Comparison of ENCODE assay signal across 18 cellular contexts in the genomic region with DNA sequence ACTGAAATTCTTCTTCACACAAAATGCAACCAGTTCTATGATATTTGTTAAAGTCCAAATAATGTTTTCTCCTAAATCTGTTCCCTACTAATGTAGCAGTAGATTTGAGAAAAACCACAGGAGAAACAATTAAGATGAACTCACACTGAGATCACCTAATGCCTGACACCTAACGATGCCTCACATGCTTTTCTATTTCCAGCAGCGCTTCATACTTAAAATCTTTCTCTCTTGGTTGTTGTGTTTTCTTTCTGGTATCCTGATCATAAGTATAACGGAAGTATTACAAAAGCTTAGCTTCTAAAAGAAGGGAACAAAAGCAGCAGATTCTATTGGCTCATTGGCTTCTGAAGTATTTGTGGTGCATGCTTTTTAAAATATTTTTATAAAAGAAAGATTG.
DNase-seq lines count a peak whose midpoint lies in the region; ATAC-seq and TF ChIP-seq lines count a peak whose summit lies in the region.
"Had no signal": no experiment of that assay in that cellular context is flagged by ENCODE, and none has a peak within 500 bp of the region (broad histone marks: within the 10 kb centered on the region; RNA-seq: fewer than 3 reads in every experiment).

No MANE protein-coding gene starts in this region.

- no peak overlapping the region for H2AFZ ChIP-seq in neural progenitor cell (replicated peaks)
- H2AFZ ChIP-seq: hepatocyte had no signal

- TF ChIP-seq CTCF in neural progenitor cell (IDR thresholded peaks at IDR 0.05): no peak
- TF ChIP-seq CTCF in body of pancreas (IDR thresholded peaks at IDR 0.05): no peak

- no peak overlapping the region for H3K9ac ChIP-seq in neural progenitor cell

- H3K79me2 ChIP-seq in neural progenitor cell (ENCODE audit: low read depth): no peaks in the 10 kb centered on the region
- H3K79me2 ChIP-seq: hepatocyte had no signal

- no peaks in the 10 kb centered on the region for H4K20me1 ChIP-seq in neural progenitor cell (ENCODE audit: low read depth)

- no peak overlapping the region for H3K4me2 ChIP-seq in neural progenitor cell
- H3K4me2 ChIP-seq: hepatocyte had no signal

- no peak for DNase-seq in right cardiac atrium
- no peak for DNase-seq in Right ventricle myocardium inferior (ENCODE audit: missing footprints)
- DNase-seq in T-helper 17 cell: no peak
- DNase-seq in fibroblast of peridontal ligament (ENCODE audit: extremely low read depth): peak; percentile 40
- DNase-seq in activated CD4-positive, alpha-beta T cell treated with anti-CD3 and anti-CD28 coated beads, Interleukin-2, amount 50 U/mL, for 1 hour: no peak
- DNase-seq in neural progenitor cell (ENCODE audit: low spot score): no peak
- DNase-seq in body of pancreas: no peak
- no peak for DNase-seq in ureter (ENCODE audit: low spot score)
- DNase-seq: activated CD8-positive, alpha-beta memory T cell treated with anti-CD3 and anti-CD28 coated beads, Interleukin-2, amount 50 U/mL, for 4 hours; activated naive CD4-positive, alpha-beta T cell treated with anti-CD3 and anti-CD28 coated beads, Interleukin-2, amount 10 ng/mL, durations not matched to agents 7 days and 5 days; Calu3; NCI-H146; nephron progenitor cell; right lobe of liver; stimulated activated CD4-positive, alpha-beta T cell treated with anti-CD3 and anti-CD28 coated beads, Interleukin-4, amount 100 ng/mL, for 24 hours had no signal

- H3K4me3 Mint-ChIP-seq in T-helper 17 cell (no peak overlapping the region), neural progenitor cell (no peak overlapping the region)
- H3K4me3 Mint-ChIP-seq: activated naive CD4-positive, alpha-beta T cell treated with anti-CD3 and anti-CD28 coated beads, Interleukin-2, amount 10 ng/mL, durations not matched to agents 7 days and 5 days; nephron progenitor cell had no signal

- ATAC-seq in right cardiac atrium: no peak
- no peak for ATAC-seq in Right ventricle myocardium inferior
- no peak for ATAC-seq in T-helper 17 cell
- no peak for ATAC-seq in body of pancreas
- ATAC-seq: left lobe of liver had no signal

- H3K4me1 ChIP-seq in right cardiac atrium (ENCODE audit: control insufficient read depth, insufficient read depth, low read length): peaks cover 7% of the 10 kb centered on the region
- peaks cover 10% of the 10 kb centered on the region for H3K4me1 ChIP-seq in neural progenitor cell
- H3K4me1 ChIP-seq in body of pancreas: peaks cover 3% of the 10 kb centered on the region

- H3K9me3 ChIP-seq in right cardiac atrium (ENCODE audit: control insufficient read depth, low read length): no peaks in the 10 kb centered on the region
- no peaks in the 10 kb centered on the region for H3K9me3 ChIP-seq in T-helper 17 cell (ENCODE audit: control insufficient read depth, low read length, poor library complexity, severe bottlenecking)
- H3K9me3 ChIP-seq in neural progenitor cell (ENCODE audit: low read depth): no peaks in the 10 kb centered on the region
- no peaks in the 10 kb centered on the region for H3K9me3 ChIP-seq in body of pancreas
- H3K9me3 ChIP-seq: right lobe of liver had no signal

- H3K4me1 Mint-ChIP-seq in T-helper 17 cell (peaks cover 13% of the 10 kb centered on the region), neural progenitor cell (peaks cover 20% of the 10 kb centered on the region)

- no peaks in the 10 kb centered on the region for H3K27me3 Mint-ChIP-seq in T-helper 17 cell
- H3K27me3 Mint-ChIP-seq in neural progenitor cell (ENCODE audit: insufficient read depth, low read depth): peaks cover 2% of the 10 kb centered on the region
- H3K27me3 Mint-ChIP-seq: activated naive CD4-positive, alpha-beta T cell treated with anti-CD3 and anti-CD28 coated beads, Interleukin-2, amount 10 ng/mL, durations not matched to agents 7 days and 5 days had no signal

- TF ChIP-seq POLR2A in body of pancreas (IDR thresholded peaks at IDR 0.05): no peak

- H3F3A ChIP-seq in neural progenitor cell (ENCODE audit: low read depth): no peaks in the 10 kb centered on the region

- H3K4me3 ChIP-seq in right cardiac atrium (ENCODE audit: low read length): no peak overlapping the region
- H3K4me3 ChIP-seq in neural progenitor cell: no peak overlapping the region
- no peak overlapping the region for H3K4me3 ChIP-seq in body of pancreas
- H3K4me3 ChIP-seq: cardiac muscle cell, hepatocyte, right lobe of liver had no signal

- H3K27ac Mint-ChIP-seq in T-helper 17 cell: peak overlapping the region; percentile 24
- no peak overlapping the region for H3K27ac Mint-ChIP-seq in neural progenitor cell
- H3K27ac Mint-ChIP-seq: activated naive CD4-positive, alpha-beta T cell treated with anti-CD3 and anti-CD28 coated beads, Interleukin-2, amount 10 ng/mL, durations not matched to agents 7 days and 5 days; nephron progenitor cell had no signal

- H3K36me3 Mint-ChIP-seq in T-helper 17 cell (ENCODE audit: low read depth) (no peaks in the 10 kb centered on the region), neural progenitor cell (peaks cover 8% of the 10 kb centered on the region)

- WGBS in right cardiac atrium: 52% methylated on average over 3 of the region's 3 CpGs
- 74 to 85% methylated on average over 3 of the region's 3 CpGs for WGBS in body of pancreas, 2 donors

- intact Hi-C loops in right cardiac atrium (cut with DNase I): loop anchor here in 2 of 4 donors (5.0 to 10.0 kb wide), 2 partner anchors 66 to 68 kb away; no protein-coding TSS in a partner anchor
- intact Hi-C loops in Right ventricle myocardium inferior (cut with DNase I): no loop called here
- intact Hi-C loops in body of pancreas (cut with DNase I): no loop called here

- no peaks in the 10 kb centered on the region for H3K9me3 Mint-ChIP-seq in neural progenitor cell
- H3K9me3 Mint-ChIP-seq: nephron progenitor cell had no signal

- H3K36me3 ChIP-seq in neural progenitor cell: no peaks in the 10 kb centered on the region
- no peaks in the 10 kb centered on the region for H3K36me3 ChIP-seq in body of pancreas (replicated peaks in 1 of 2; ENCODE audit: insufficient read depth in 1 of 2, low read depth in 2 of 2)
- H3K36me3 ChIP-seq: cardiac muscle cell, right lobe of liver had no signal

- peak overlapping the region; percentile 92 for H3K27ac ChIP-seq in right cardiac atrium (ENCODE audit: low read length)
- H3K27ac ChIP-seq in neural progenitor cell: no peak overlapping the region
- no peak overlapping the region for H3K27ac ChIP-seq in body of pancreas
- H3K27ac ChIP-seq: cardiac muscle cell, hepatocyte had no signal

- H3K27me3 ChIP-seq in right cardiac atrium (ENCODE audit: control insufficient read depth, insufficient read depth) (no peaks in the 10 kb centered on the region), neural progenitor cell (no peaks in the 10 kb centered on the region), body of pancreas (no peaks in the 10 kb centered on the region)
- H3K27me3 ChIP-seq: cardiac muscle cell, hepatocyte, right lobe of liver had no signal
